2 cellular contexts compared by ENCODE assay signal in the genomic region with DNA sequence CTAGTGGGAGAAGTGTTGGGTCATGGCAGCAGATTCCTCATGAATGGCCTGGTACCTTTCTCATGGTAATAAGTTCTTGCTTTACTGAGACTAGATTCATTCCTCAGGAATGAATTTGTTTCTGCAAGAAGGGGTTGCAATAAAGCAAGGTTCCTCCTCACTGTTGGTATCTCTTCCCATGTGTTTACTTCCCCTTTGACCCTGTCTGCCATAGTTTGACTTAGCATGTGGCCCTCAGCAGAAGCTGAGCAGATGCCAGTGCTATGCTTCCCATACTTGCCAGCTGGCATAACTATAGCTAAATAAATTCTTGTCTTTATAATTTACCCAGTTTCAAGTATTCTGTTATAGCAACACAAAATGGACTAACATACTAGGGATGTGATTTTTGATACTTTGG.
TF ChIP-seq lines count a peak whose summit lies in the region.

No MANE protein-coding gene starts in this region.

TF ChIP-seq in IMR-90, 13 proteins besides CTCF, POLR2A, EP300 and RAD21:
- no peak for TF ChIP-seq BHLHE40 (IDR thresholded peaks at IDR 0.05; ENCODE audit: low read depth, low read length)
- TF ChIP-seq MAFK (IDR thresholded peaks at IDR 0.05; ENCODE audit: low read depth, low read length): no peak
- TF ChIP-seq RFX5 (IDR thresholded peaks at IDR 0.05; ENCODE audit: low read depth, low read length): no peak

TF ChIP-seq in H1, 55 proteins besides CTCF, POLR2A, EP300 and RAD21:
- TF ChIP-seq RXRA (IDR thresholded peaks at IDR 0.05; ENCODE audit: insufficient read depth, low read depth, low read length) (no peak), POU5F1 (IDR thresholded peaks at IDR 0.05; ENCODE audit: low read depth, low read length) (no peak), SIRT6 (IDR thresholded peaks at IDR 0.05; ENCODE audit: low read length) (no peak), BACH1 (IDR thresholded peaks at IDR 0.05; ENCODE audit: low read length) (no peak), TAF7 (optimal IDR thresholded peaks at IDR 0.05; ENCODE audit: borderline replicate concordance, low read depth, low read length) (no peak), KDM5A (IDR thresholded peaks at IDR 0.05; ENCODE audit: low read length) (no peak), CBX5 (IDR thresholded peaks at IDR 0.05; ENCODE audit: low read depth, low read length) (no peak), BRCA1 (IDR thresholded peaks at IDR 0.05; ENCODE audit: low read depth, low read length) (no peak), SUZ12 (IDR thresholded peaks at IDR 0.05; ENCODE audit: low read length) (no peak), CHD1 (IDR thresholded peaks at IDR 0.05; ENCODE audit: low read depth, low read length) (no peak), SIN3A (conservative IDR thresholded peaks at IDR 0.05 in 1 of 2, IDR thresholded peaks at IDR 0.05 in 1 of 2; ENCODE audit: low read depth in 1 of 2, low read length in 2 of 2) (no peak), JUN (IDR thresholded peaks at IDR 0.05; ENCODE audit: low read depth, low read length) (no peak)
